8 cellular contexts compared by ENCODE assay signal in the genomic region with DNA sequence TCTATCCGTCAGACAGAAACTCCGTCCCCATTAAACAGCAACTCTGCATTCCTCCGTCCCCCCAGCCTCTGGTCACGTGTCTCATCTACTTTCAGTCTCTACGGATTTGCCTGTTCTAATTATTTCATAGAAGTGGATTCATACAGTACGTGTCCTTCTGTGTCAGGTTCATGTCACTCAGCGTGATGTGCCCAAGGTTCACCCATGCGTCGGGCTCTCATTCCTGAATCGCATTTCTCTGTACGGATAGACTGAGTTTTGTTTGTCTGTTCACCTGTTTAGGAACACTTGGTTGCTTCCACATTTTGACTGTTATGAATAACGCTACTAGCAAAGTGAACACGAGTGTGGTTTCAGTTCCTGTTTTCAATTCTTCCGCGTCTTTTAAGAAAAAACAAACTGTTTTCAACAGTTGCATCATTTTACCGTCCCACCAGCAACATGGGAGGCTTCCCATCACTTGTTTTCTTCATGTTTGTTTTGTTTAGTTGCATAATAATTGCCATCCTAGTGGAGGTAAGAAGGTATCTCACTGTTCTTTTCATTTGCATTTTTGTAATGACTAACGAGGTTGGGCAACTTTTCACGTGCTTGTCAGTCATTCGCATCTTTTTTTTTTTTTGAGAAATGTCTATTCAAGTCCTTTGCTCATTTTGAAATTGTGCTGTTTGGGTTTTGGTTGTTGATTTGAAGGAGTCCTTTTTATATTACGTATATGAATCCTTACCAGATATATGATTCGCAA.
A peak's percentile ranks its signal among the peaks of the same experiment; 100 is the strongest.
DNase-seq lines count a peak whose midpoint lies in the region; ATAC-seq and TF ChIP-seq lines count a peak whose summit lies in the region.

No MANE protein-coding gene starts in this region.

- H3K4me3 Mint-ChIP-seq in central memory CD8-positive, alpha-beta T cell, result peak overlapping the region; percentile 93
- peak overlapping the region; percentile 12 to 49 (median 19) for H3K4me3 Mint-ChIP-seq in nephron

- no peak for DNase-seq in activated CD4-positive, CD25-positive, alpha-beta regulatory T cell (lab: John Stamatoyannopoulos, UW)
- DNase-seq in RKO (ENCODE audit: low spot score), result peak; percentile 65
- peak; percentile 46 to 69 for DNase-seq in central memory CD8-positive, alpha-beta T cell (ENCODE audit: low spot score in 2 of 2)
- DNase-seq in NCI-H1436 (lab: John Stamatoyannopoulos, UW), result no peak
- no peak for DNase-seq in amygdala (lab: John Stamatoyannopoulos, UW)

- peaks cover 13% of the 10 kb centered on the region for H3K36me3 Mint-ChIP-seq in central memory CD8-positive, alpha-beta T cell (ENCODE audit: insufficient read depth)
- H3K36me3 Mint-ChIP-seq in nephron (ENCODE audit: low read depth), result no peaks in the 10 kb centered on the region

- no peak for TF ChIP-seq CTCF in nephron (IDR thresholded peaks at IDR 0.05; ENCODE audit: unreplicated experiment in 3 of 3)

- H3K27me3 Mint-ChIP-seq in central memory CD8-positive, alpha-beta T cell, result no peaks in the 10 kb centered on the region
- peaks cover 14% of the 10 kb centered on the region for H3K27me3 Mint-ChIP-seq in nephron (ENCODE audit: low read depth)

- peak; percentile 52 to 64 for ATAC-seq in activated CD4-positive, CD25-positive, alpha-beta regulatory T cell treated with anti-CD3 and anti-CD28 coated beads, Interleukin-2, amount 50 U/mL, for 24 hours
- ATAC-seq in HG02981 (IDR thresholded peaks at IDR 0.05; ENCODE audit: unreplicated experiment), result peak; percentile 64
- peak; percentile 69 for ATAC-seq in central memory CD8-positive, alpha-beta T cell (replicated peaks; ENCODE audit: extremely low read depth, poor library complexity, severe bottlenecking)

- no peaks in the 10 kb centered on the region for H3K9me3 Mint-ChIP-seq in central memory CD8-positive, alpha-beta T cell
- H3K9me3 Mint-ChIP-seq in nephron, result peaks cover 5% of the 10 kb centered on the region

- H3K27ac Mint-ChIP-seq in central memory CD8-positive, alpha-beta T cell (ENCODE audit: low read depth), result peak overlapping the region; percentile 95
- no peak overlapping the region for H3K27ac Mint-ChIP-seq in nephron

- H3K4me1 Mint-ChIP-seq in central memory CD8-positive, alpha-beta T cell, result peaks cover 29% of the 10 kb centered on the region
- no peaks in the 10 kb centered on the region for H3K4me1 Mint-ChIP-seq in nephron

Comparison
In these comparisons a context has a peak if more than half of its experiments do, and no peak if none do; other contexts are left out.
1. DNase-seq: peak in RKO (single experiment) and central memory CD8-positive, alpha-beta T cell (2 of 2); none in activated CD4-positive, CD25-positive, alpha-beta regulatory T cell (0 of 4), NCI-H1436 (single experiment) and amygdala (0 of 56).
2. Peak in every context shown above with its lines, with median percentiles within 50 percentile points of each other: ATAC-seq.